In the genomic region with DNA sequence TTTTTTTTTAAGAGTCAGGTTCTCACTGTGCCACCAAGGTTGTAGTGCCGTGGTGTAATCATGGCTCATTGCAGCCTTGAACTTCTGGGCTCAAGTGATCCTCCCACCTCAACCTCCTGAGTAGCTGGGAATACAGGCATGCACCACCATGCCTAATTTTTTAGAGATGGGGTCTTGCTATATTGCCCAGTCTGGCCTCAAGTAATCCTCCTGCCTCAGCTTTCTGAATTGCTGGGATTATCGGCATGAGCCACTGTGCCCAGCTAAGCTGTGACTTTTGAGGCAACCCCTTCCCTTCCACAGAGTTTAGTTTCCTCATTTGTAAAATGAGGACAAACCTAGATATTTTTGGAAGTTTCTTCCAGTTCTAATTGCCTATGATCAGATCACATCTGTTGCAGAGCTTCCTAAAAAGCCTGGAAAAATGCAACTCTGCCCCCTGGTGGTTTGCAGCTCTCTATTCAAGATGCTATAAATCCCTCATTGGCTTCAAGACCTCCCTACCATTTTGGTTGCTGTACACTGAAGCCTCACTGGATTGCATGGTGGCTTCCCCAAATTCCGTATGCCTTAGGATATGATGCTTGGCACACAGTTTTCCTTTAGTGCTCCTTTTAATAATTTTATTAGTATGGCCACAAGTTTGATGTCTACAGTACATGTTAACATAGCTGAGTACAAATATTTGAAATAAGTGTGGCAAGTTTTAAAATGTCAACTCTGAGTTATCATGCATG, we compare ENCODE assay signal across 8 cellular contexts. TPM values are rescaled to one million over a fixed set of nuclear protein-coding genes. Genes with fewer than 3 reads are reported as not detected.
DNase-seq lines count a peak whose midpoint lies in the region; ATAC-seq and TF ChIP-seq lines count a peak whose summit lies in the region.

No MANE protein-coding gene starts in this region.

- peaks cover 11% of the 10 kb centered on the region for H3K4me1 ChIP-seq in osteoblast (ENCODE audit: insufficient read depth, low read length)
- no peaks in the 10 kb centered on the region for H3K4me1 ChIP-seq in upper lobe of left lung

- in situ Hi-C loops in Caki2 (cut with HindIII; ENCODE audit: low pct_unique_long_range_greater_than_20kb, low sequenced_read_pairs) = no loop called here

- H3K4me3 ChIP-seq in osteoblast (ENCODE audit: insufficient read depth, low read length) = no peak overlapping the region
- no peak overlapping the region for H3K4me3 ChIP-seq in upper lobe of left lung

- TF ChIP-seq CTCF in osteoblast (IDR thresholded peaks at IDR 0.05; ENCODE audit: extremely low read depth, low read depth, low read length) (peak; percentile 81), upper lobe of left lung (IDR thresholded peaks at IDR 0.05) (peak; percentile 47 to 74 (median 70))

- TF ChIP-seq POLR2A in upper lobe of left lung (IDR thresholded peaks at IDR 0.05) = no peak

- H2AFZ ChIP-seq in osteoblast (ENCODE audit: low read length) = no peak overlapping the region

- WGBS in upper lobe of left lung, 2 donors = 91 to 93% methylated on average over 3 of the region's 3 CpGs

- H3K27ac ChIP-seq in osteoblast (ENCODE audit: low read depth, low read length) (no peak overlapping the region), upper lobe of left lung (no peak overlapping the region)

- ATAC-seq in upper lobe of left lung (ENCODE audit: low FRiP score in 2 of 2) = peak; percentile 76 to 80

- peaks cover 18% of the 10 kb centered on the region for H4K20me1 ChIP-seq in osteoblast (ENCODE audit: insufficient read depth, low read length)

- DNase-seq in Caki2 (ENCODE audit: low read depth) (peak; percentile 47), KG1 (lab: John Stamatoyannopoulos, UW) (peak; percentile 15), RKO (ENCODE audit: low spot score) (peak; percentile 76), fibroblast of the conjunctiva (ENCODE audit: low read depth) (peak; percentile 68), osteoblast (ENCODE audit: insufficient read length, low spot score, missing footprints) (no peak), upper lobe of left lung (peak in 1 of 2 donors; percentile 61), 8988T (no peak)
- peak; percentile 12 to 30 for DNase-seq in activated T-helper 1 cell treated with anti-CD3 and anti-CD28 coated beads, Interleukin-2, amount 50 U/mL, for 16 hours (ENCODE audit: low read depth in 1 of 2, low spot score in 1 of 2)

- no peaks in the 10 kb centered on the region for H3K79me2 ChIP-seq in osteoblast (ENCODE audit: insufficient read depth, low read length)

- no peaks in the 10 kb centered on the region for H3K9me3 ChIP-seq in osteoblast (ENCODE audit: low read depth, low read length)
- no peaks in the 10 kb centered on the region for H3K9me3 ChIP-seq in upper lobe of left lung

- H3K27me3 ChIP-seq in osteoblast (ENCODE audit: insufficient read depth, low read length) (no peaks in the 10 kb centered on the region), upper lobe of left lung (no peaks in the 10 kb centered on the region)

- TF ChIP-seq EP300 in upper lobe of left lung (IDR thresholded peaks at IDR 0.05) = no peak

- H3K36me3 ChIP-seq in osteoblast (ENCODE audit: insufficient read depth, low read length) (peaks cover 29% of the 10 kb centered on the region), upper lobe of left lung (peaks cover 14 to 98% (median 69%) of the 10 kb centered on the region in 4 donors)

- no peak overlapping the region for H3K4me2 ChIP-seq in osteoblast (ENCODE audit: insufficient read depth, low read length)

RNA-seq across cellular contexts. Expression of a gene that starts 19.3 kb away (rescaled TPM):
- 85.5 and 97.7 TPM in 2 replicates for total RNA-seq in Caki2 (2014; rRNA removed; shearing (Covaris generic); ENCODE audit: low replicate concordance)
- total RNA-seq in osteoblast (74.3 and 77.1 TPM in 2 replicates), upper lobe of left lung (10 to 100 TPM; 33.5 to 93.6 (median 88.2) TPM)

RNA-seq across cellular contexts. Expression of a gene that starts 21.2 kb away (rescaled TPM):
- 8.6 and 10.1 TPM in 2 replicates for total RNA-seq in Caki2 (2014; rRNA removed; shearing (Covaris generic); ENCODE audit: low replicate concordance)
- total RNA-seq in osteoblast = 8.3 and 11.8 TPM in 2 replicates
- 10 to 100 TPM in 5 of 6 donors, 1 to 10 TPM in 1; 9.1 to 55.3 (median 16.1) TPM for total RNA-seq in upper lobe of left lung

RNA-seq across cellular contexts. Expression of a gene that starts 52.9 kb away (rescaled TPM):
- total RNA-seq in Caki2 (2014; rRNA removed; shearing (Covaris generic); ENCODE audit: low replicate concordance) = 16.3 and 20.7 TPM in 2 replicates
- total RNA-seq in osteoblast (64.8 and 65.7 TPM in 2 replicates), upper lobe of left lung (10 to 100 TPM; 39.8 to 52.9 (median 45.2) TPM)

Comparison
In these comparisons a context has a peak if more than half of its experiments do, and no peak if none do; other contexts are left out.
1. DNase-seq: peak in Caki2 (single experiment), KG1 (single experiment), RKO (single experiment), activated T-helper 1 cell treated with anti-CD3 and anti-CD28 coated beads, Interleukin-2, amount 50 U/mL, for 16 hours (2 of 2) and fibroblast of the conjunctiva (single experiment); none in osteoblast (single experiment) and 8988T (single experiment).